ENCODE assay signal across 8 cellular contexts in genomic region chr5:65760504-65761275, GRCh38. TPM values are rescaled to one million over a fixed set of nuclear protein-coding genes. Genes with fewer than 3 reads are reported as not detected.
A peak's percentile ranks its signal among the peaks of the same experiment; 100 is the strongest.
DNase-seq lines count a peak whose midpoint lies in the region; TF ChIP-seq lines count a peak whose summit lies in the region.

No MANE protein-coding gene starts in this region.

- H3K79me2 ChIP-seq in KMS-11 (ENCODE audit: insufficient read depth, low read depth) (no peaks in the 10 kb centered on the region), hepatocyte (no peaks in the 10 kb centered on the region)

- H3K36me3 ChIP-seq in KMS-11 (ENCODE audit: insufficient read depth) (no peaks in the 10 kb centered on the region), hepatocyte (replicated peaks; ENCODE audit: insufficient read depth, low read depth) (no peaks in the 10 kb centered on the region)

- H3K9me2 ChIP-seq in hepatocyte (replicated peaks; ENCODE audit: insufficient read depth) = no peaks in the 10 kb centered on the region

- H3K4me2 ChIP-seq in KMS-11 (no peak overlapping the region), hepatocyte (no peak overlapping the region)

- no peaks in the 10 kb centered on the region for H3K27me3 ChIP-seq in KMS-11 (ENCODE audit: insufficient read depth, low read depth)
- no peaks in the 10 kb centered on the region for H3K27me3 ChIP-seq in hepatocyte

- H3K9me3 Mint-ChIP-seq in activated T-helper 2 cell treated with anti-CD3 and anti-CD28 coated beads, Interferon-gamma antibody, Interleukin-2, Interleukin-4, amounts not matched to agents 10 μg/mL and 5 μg/mL and 100 μg/mL, durations not matched to agents 14 hours and 24 hours and 36 hours = no peaks in the 10 kb centered on the region

- H3K36me3 Mint-ChIP-seq in activated T-helper 2 cell treated with anti-CD3 and anti-CD28 coated beads, Interferon-gamma antibody, Interleukin-2, Interleukin-4, amounts not matched to agents 10 μg/mL and 5 μg/mL and 100 μg/mL, durations not matched to agents 14 hours and 24 hours and 36 hours (ENCODE audit: low read depth) = peaks cover 15% of the 10 kb centered on the region

- H2AFZ ChIP-seq in KMS-11 (ENCODE audit: low read depth) (no peak overlapping the region), hepatocyte (no peak overlapping the region)

- no peak overlapping the region for H3K27ac Mint-ChIP-seq in activated T-helper 2 cell treated with anti-CD3 and anti-CD28 coated beads, Interferon-gamma antibody, Interleukin-2, Interleukin-4, amounts not matched to agents 10 μg/mL and 5 μg/mL and 100 μg/mL, durations not matched to agents 14 hours and 24 hours and 36 hours

- H3K27me3 Mint-ChIP-seq in activated T-helper 2 cell treated with anti-CD3 and anti-CD28 coated beads, Interferon-gamma antibody, Interleukin-2, Interleukin-4, amounts not matched to agents 10 μg/mL and 5 μg/mL and 100 μg/mL, durations not matched to agents 14 hours and 24 hours and 36 hours (ENCODE audit: low read depth) = no peaks in the 10 kb centered on the region

- peaks cover 6% of the 10 kb centered on the region for H3K4me1 Mint-ChIP-seq in activated T-helper 2 cell treated with anti-CD3 and anti-CD28 coated beads, Interferon-gamma antibody, Interleukin-2, Interleukin-4, amounts not matched to agents 10 μg/mL and 5 μg/mL and 100 μg/mL, durations not matched to agents 14 hours and 24 hours and 36 hours (ENCODE audit: low read depth)

- no peak overlapping the region for H3K4me3 ChIP-seq in KMS-11 (IDR thresholded peaks at IDR 0.05; ENCODE audit: insufficient read depth, low read depth, low read length)
- H3K4me3 ChIP-seq in hepatocyte = no peak overlapping the region

- H3K9ac ChIP-seq in KMS-11 = no peak overlapping the region

- 88% methylated on average over 2 of the region's 2 CpGs for WGBS in hepatocyte (ENCODE audit: low lambda C conversion rate, missing lambda C conversion rate)

- no peaks in the 10 kb centered on the region for H3K9me3 ChIP-seq in hepatocyte (ENCODE audit: low read depth)

- TF ChIP-seq CTCF in KMS-11 (conservative IDR thresholded peaks at IDR 0.05; ENCODE audit: low read depth, low read length) (peak; percentile 25; the same call in 1 of the 2 replicates), hepatocyte (IDR thresholded peaks at IDR 0.05; ENCODE audit: poor library complexity) (peak; percentile 27)

- intact Hi-C loops in activated T-helper 2 cell treated with anti-CD3 and anti-CD28 coated beads, Interferon-gamma antibody, Interleukin-2, Interleukin-4, amounts not matched to agents 10 μg/mL and 5 μg/mL and 100 μg/mL, durations not matched to agents 14 hours and 24 hours and 36 hours (cut with micrococcal nuclease) = no loop called here

- no peaks in the 10 kb centered on the region for H4K20me1 ChIP-seq in KMS-11 (ENCODE audit: insufficient read depth)
- no peaks in the 10 kb centered on the region for H4K20me1 ChIP-seq in hepatocyte (ENCODE audit: insufficient read depth, poor library complexity, severe bottlenecking)

- peak; percentile 42 for DNase-seq in NCI-H345 (lab: John Stamatoyannopoulos, UW)
- DNase-seq in NCI-H345 treated with DMSO at 0.1 percent for 48 hours (lab: John Stamatoyannopoulos, UW; ENCODE audit: unreplicated experiment) = no peak
- peak; percentile 27 for DNase-seq in activated T-helper 2 cell treated with anti-CD3 and anti-CD28 coated beads, Interferon-gamma antibody, Interleukin-2, Interleukin-4, amounts not matched to agents 10 μg/mL and 5 μg/mL and 100 μg/mL, durations not matched to agents 14 hours and 24 hours and 36 hours (ENCODE audit: low spot score)
- DNase-seq in hepatocyte (ENCODE audit: low spot score) = peak; percentile 29
- DNase-seq in superior temporal gyrus (ENCODE audit: extremely low spot score) = peak; percentile 92
- no peak for DNase-seq in NCI-H526 (lab: John Stamatoyannopoulos, UW)
- DNase-seq in HuH-7.5 (ENCODE audit: low spot score) = no peak

- H3K4me3 Mint-ChIP-seq in activated T-helper 2 cell treated with anti-CD3 and anti-CD28 coated beads, Interferon-gamma antibody, Interleukin-2, Interleukin-4, amounts not matched to agents 10 μg/mL and 5 μg/mL and 100 μg/mL, durations not matched to agents 14 hours and 24 hours and 36 hours (ENCODE audit: low read depth) = no peak overlapping the region

- H3K27ac ChIP-seq in KMS-11 = no peak overlapping the region
- no peak overlapping the region for H3K27ac ChIP-seq in hepatocyte

- peaks cover 27% of the 10 kb centered on the region for H3K4me1 ChIP-seq in KMS-11 (ENCODE audit: low read depth, poor library complexity, severe bottlenecking)
- no peaks in the 10 kb centered on the region for H3K4me1 ChIP-seq in hepatocyte (ENCODE audit: insufficient read depth)

RNA-seq across cellular contexts. Expression of gene NLN, which starts 38.7 kb away (rescaled TPM):
- total RNA-seq in activated T-helper 2 cell treated with anti-CD3 and anti-CD28 coated beads, Interferon-gamma antibody, Interleukin-2, Interleukin-4, amounts not matched to agents 10 μg/mL and 5 μg/mL and 100 μg/mL, durations not matched to agents 14 hours and 24 hours and 36 hours = 22.5 and 22.8 TPM in 2 replicates
- 17.3 and 24.3 TPM in 2 replicates for total RNA-seq in hepatocyte
- polyA plus RNA-seq in hepatocyte = 13.4 and 16.4 TPM in 2 replicates

RNA-seq across cellular contexts. Expression of gene SGTB, which starts 38.8 kb away (rescaled TPM):
- 7.6 TPM in 2 replicates for total RNA-seq in activated T-helper 2 cell treated with anti-CD3 and anti-CD28 coated beads, Interferon-gamma antibody, Interleukin-2, Interleukin-4, amounts not matched to agents 10 μg/mL and 5 μg/mL and 100 μg/mL, durations not matched to agents 14 hours and 24 hours and 36 hours
- 7.1 and 9.0 TPM in 2 replicates for total RNA-seq in hepatocyte
- 3.4 and 3.6 TPM in 2 replicates for polyA plus RNA-seq in hepatocyte

Comparison
In these comparisons a context has a peak if more than half of its experiments do, and no peak if none do; other contexts are left out.
1. DNase-seq: peak in NCI-H345 (single experiment), activated T-helper 2 cell treated with anti-CD3 and anti-CD28 coated beads, Interferon-gamma antibody, Interleukin-2, Interleukin-4, amounts not matched to agents 10 μg/mL and 5 μg/mL and 100 μg/mL, durations not matched to agents 14 hours and 24 hours and 36 hours (single experiment), hepatocyte (single experiment) and superior temporal gyrus (single experiment); none in NCI-H345 treated with DMSO at 0.1 percent for 48 hours (single experiment), NCI-H526 (0 of 2) and HuH-7.5 (single experiment).